ENCODE assay signal across 26 cellular contexts in the genomic region with DNA sequence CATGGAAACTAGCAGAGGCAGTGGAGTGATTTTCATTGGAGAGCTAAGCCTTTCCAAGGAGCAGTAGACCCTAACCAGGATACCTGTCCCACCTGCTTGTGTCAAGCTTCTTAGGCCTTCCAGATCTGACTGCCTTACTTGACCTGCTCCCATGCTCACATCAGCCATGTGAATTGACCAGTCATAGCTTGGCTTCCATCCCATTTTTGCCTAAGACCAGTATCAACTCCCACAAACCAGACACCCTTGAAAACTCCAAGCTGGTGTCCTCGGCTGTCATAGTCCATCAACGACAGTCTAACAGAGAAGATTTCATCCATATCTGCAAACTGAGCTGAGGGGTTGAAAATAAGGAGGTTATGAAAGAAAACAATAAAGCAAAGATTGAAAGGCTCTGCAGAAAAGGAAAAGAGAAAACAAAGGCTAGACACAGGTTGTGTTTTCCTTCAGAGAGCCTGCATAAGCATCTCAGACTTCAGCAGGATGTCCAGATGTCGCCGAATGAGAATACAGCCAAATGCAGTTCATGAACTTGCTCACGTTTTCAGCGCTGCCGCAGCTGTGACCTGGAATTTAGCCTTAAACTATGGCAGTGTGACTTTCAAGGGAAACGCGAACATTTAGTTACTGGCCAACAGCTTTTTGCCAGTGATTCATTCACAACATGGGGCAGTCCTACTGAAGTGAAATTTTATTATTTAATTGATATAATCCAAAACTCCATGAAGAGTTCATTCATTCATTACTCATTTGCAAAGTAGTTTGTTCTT.
DNase-seq lines count a peak whose midpoint lies in the region; ATAC-seq lines count a peak whose summit lies in the region.
"Had no signal": no experiment of that assay in that cellular context is flagged by ENCODE, and none has a peak within 500 bp of the region (broad histone marks: within the 10 kb centered on the region; RNA-seq: fewer than 3 reads in every experiment).

No MANE protein-coding gene starts in this region.

- DNase-seq in MG63 (peak; percentile 63), brain pericyte (ENCODE audit: low read depth, low spot score) (peak; percentile 18), kidney tubule cell (ENCODE audit: low spot score) (peak; percentile 27), head of caudate nucleus (no peak)
- DNase-seq in stimulated activated CD4-positive, alpha-beta T cell treated with anti-CD3 and anti-CD28 coated beads, Interleukin-4, amount 100 ng/mL, for 24 hours: no peak
- DNase-seq: activated CD4-positive, alpha-beta T cell treated with anti-CD3 and anti-CD28 coated beads, Interleukin-2, amount 10 ng/mL, durations not matched to agents 24 days and 14 days; activated CD8-positive, alpha-beta memory T cell treated with anti-CD3 and anti-CD28 coated beads for 24 hours; activated effector memory CD4-positive, alpha-beta T cell treated with Interleukin-2 at 50 U/mL for 16 hours; activated naive CD8-positive, alpha-beta T cell treated with anti-CD3 and anti-CD28 coated beads for 36 hours; CD4-positive, CD25-positive, alpha-beta regulatory T cell; endodermal cell; Karpas-422; MV-4-11; NCI-H146; NCI-H82; stimulated activated naive CD4-positive, alpha-beta T cell; upper lobe of right lung had no signal

- ATAC-seq in GM19324 (IDR thresholded peaks at IDR 0.05; ENCODE audit: low FRiP score, unreplicated experiment) (no peak), GM18519 (IDR thresholded peaks at IDR 0.05; ENCODE audit: low FRiP score, unreplicated experiment) (no peak)
- ATAC-seq: esophagus mucosa, left lobe of liver, upper lobe of right lung, WTC11 had no signal

- H3K27me3 ChIP-seq in ACC112 (ENCODE audit: insufficient read depth, low read length) (no peaks in the 10 kb centered on the region), MG63 (no peaks in the 10 kb centered on the region)
- H3K27me3 ChIP-seq: ascending aorta, upper lobe of right lung had no signal

- H3K27ac ChIP-seq in ACC112 (ENCODE audit: low read depth, low read length): peak overlapping the region; percentile 87
- H3K27ac ChIP-seq: ascending aorta, SK-N-MC, skin epidermis, upper lobe of right lung had no signal

- H2AFZ ChIP-seq in ACC112 (ENCODE audit: low read length, unreplicated experiment): no peak overlapping the region

- H3K9me3 ChIP-seq in MG63: no peaks in the 10 kb centered on the region
- H3K9me3 ChIP-seq: ascending aorta, upper lobe of right lung had no signal

- H3K4me3 ChIP-seq in ACC112 (ENCODE audit: low read depth, low read length): no peak overlapping the region
- no peak overlapping the region for H3K4me3 ChIP-seq in MG63
- H3K4me3 ChIP-seq: ascending aorta, SK-N-MC, skin epidermis, upper lobe of right lung had no signal

- no peaks in the 10 kb centered on the region for H3K79me2 ChIP-seq in ACC112 (ENCODE audit: control insufficient read depth, insufficient read depth, low read length, unreplicated experiment)

- H3K4me1 ChIP-seq in ACC112 (ENCODE audit: control insufficient read depth, insufficient read depth, low read length, unreplicated experiment): peaks cover 27% of the 10 kb centered on the region
- H3K4me1 ChIP-seq: ascending aorta, upper lobe of right lung had no signal

- intact Hi-C loops in head of caudate nucleus (cut with DNase I): no loop called here

- H3K36me3 ChIP-seq in ACC112 (ENCODE audit: insufficient read depth, low read length) (no peaks in the 10 kb centered on the region), MG63 (no peaks in the 10 kb centered on the region)
- H3K36me3 ChIP-seq: ascending aorta, upper lobe of right lung had no signal

Comparison
In these comparisons a context has a peak if more than half of its experiments do, and no peak if none do; other contexts are left out.
1. DNase-seq: peak in MG63 (single experiment), brain pericyte (single experiment) and kidney tubule cell (single experiment); none in head of caudate nucleus (0 of 42) and stimulated activated CD4-positive, alpha-beta T cell treated with anti-CD3 and anti-CD28 coated beads, Interleukin-4, amount 100 ng/mL, for 24 hours (single experiment).